In the genomic region with DNA sequence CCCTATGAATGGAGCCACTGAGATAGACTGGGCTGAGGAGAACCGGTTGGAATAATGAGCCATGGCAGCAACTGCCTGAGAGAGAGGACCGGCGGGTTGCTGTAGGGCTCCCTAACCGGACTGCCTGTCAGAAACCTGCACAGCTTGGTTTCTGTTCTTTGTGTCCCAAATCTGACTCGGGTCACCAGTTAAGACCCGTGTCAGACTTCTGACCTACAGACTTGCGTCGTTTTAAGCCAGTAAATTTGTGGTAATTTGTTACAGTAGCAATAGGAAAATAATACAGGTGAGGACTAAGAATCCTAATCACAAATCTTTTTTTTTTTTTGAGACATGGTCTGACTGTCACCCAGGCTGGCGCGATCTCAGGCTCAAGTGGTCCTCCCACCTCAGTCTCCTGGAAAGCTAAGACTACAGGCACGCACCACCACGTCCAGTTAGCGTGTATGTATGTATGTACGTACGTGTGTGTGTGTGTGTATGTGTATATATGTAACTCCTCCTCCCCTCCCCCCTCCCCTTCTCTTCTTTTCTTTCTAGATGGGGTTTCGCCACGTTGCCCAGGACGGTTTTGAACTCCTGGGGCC, we compare ENCODE assay signal across 8 cellular contexts. TPM values are rescaled to one million over a fixed set of nuclear protein-coding genes. Genes with fewer than 3 reads are reported as not detected.
DNase-seq lines count a peak whose midpoint lies in the region; ATAC-seq, FAIRE-seq and TF ChIP-seq lines count a peak whose summit lies in the region.

No MANE protein-coding gene starts in this region.

- CTCF ChIA-PET in A549 (lab: Yijun Ruan, JAX) (interaction anchor here (0.7 to 4.3 kb wide), 3 partner anchors 9 to 562 kb away, joined by 3 to 28 read pairs (median 8); no protein-coding TSS in a partner anchor), HEK293 (lab: Yijun Ruan, JAX) (interaction anchor here (0.6 to 1.2 kb wide), 5 partner anchors 8 to 686 kb away, joined by 3 to 13 read pairs (median 5); a partner anchor contains a TSS)

- TF ChIP-seq RAD21 in A549 (conservative IDR thresholded peaks at IDR 0.05 in 1 of 2, IDR thresholded peaks at IDR 0.05 in 1 of 2), result no peak

- intact Hi-C loops in ascending aorta (cut with DNase I) (loop anchor here (1.0 to 10.0 kb wide), 4 partner anchors 8 to 540 kb away; a partner anchor contains a TSS), lower lobe of right lung (cut with DNase I) (no loop called here), aorta (cut with DNase I) (no loop called here)

- H3K27ac ChIP-seq in A549 (peak overlapping the region; percentile 82 to 91), HEK293 (ENCODE audit: extremely low read depth, low read depth, low read length) (0 out of 2 replicates have a peak overlapping the region, but pooled peaks have one; percentile 64), ascending aorta (peak overlapping the region; percentile 89 to 95), lower lobe of right lung (peak overlapping the region; percentile 88), aorta (ENCODE audit: low read depth in 1 of 2, low read length in 2 of 2) (peak overlapping the region in 1 of 2 donors; percentile 90)

- H3K9me3 ChIP-seq in A549, result no peaks in the 10 kb centered on the region
- H3K9me3 ChIP-seq in HEK293 (ENCODE audit: control insufficient read depth, insufficient read depth, low read depth, low read length), result no peaks in the 10 kb centered on the region
- no peaks in the 10 kb centered on the region for H3K9me3 ChIP-seq in ascending aorta
- no peaks in the 10 kb centered on the region for H3K9me3 ChIP-seq in lower lobe of right lung
- no peaks in the 10 kb centered on the region for H3K9me3 ChIP-seq in aorta (ENCODE audit: control insufficient read depth, low read length)

- H3K4me2 ChIP-seq in A549, result peak overlapping the region; percentile 95

- no peak for FAIRE-seq in A549 (lab: Jason Lieb, UNC)

- TF ChIP-seq CTCF in A549 (IDR thresholded peaks at IDR 0.05) (no peak), HEK293 (tag by site-specific recombination; IDR thresholded peaks at IDR 0.05) (no peak), ascending aorta (IDR thresholded peaks at IDR 0.05) (no peak), lower lobe of right lung (IDR thresholded peaks at IDR 0.05) (no peak)

- ATAC-seq in A549 (no peak), lower lobe of right lung (no peak), aorta (ENCODE audit: low FRiP score) (no peak)

- TF ChIP-seq EP300 in A549 (IDR thresholded peaks at IDR 0.05), result no peak

- H3K4me1 ChIP-seq in A549 (peaks cover 15% of the 10 kb centered on the region), HEK293 (ENCODE audit: control insufficient read depth, insufficient read depth, low read length) (no peaks in the 10 kb centered on the region), ascending aorta (peaks cover 8 to 18% of the 10 kb centered on the region in 2 donors), lower lobe of right lung (peaks cover 23% of the 10 kb centered on the region), aorta (ENCODE audit: control insufficient read depth in 1 of 2, insufficient read depth in 2 of 2, low read length in 2 of 2) (no peaks in the 10 kb centered on the region)

- peak overlapping the region; percentile 65 for H3K4me3 ChIP-seq in A549
- H3K4me3 ChIP-seq in HEK293 (ENCODE audit: low read depth, low read length), result peak overlapping the region; percentile 59
- peak overlapping the region; percentile 87 to 97 for H3K4me3 ChIP-seq in ascending aorta
- peak overlapping the region; percentile 94 for H3K4me3 ChIP-seq in lower lobe of right lung
- H3K4me3 ChIP-seq in aorta (ENCODE audit: low read length in 2 of 2), result peak overlapping the region; percentile 30 to 57

- H3K27me3 ChIP-seq in ascending aorta (no peaks in the 10 kb centered on the region), lower lobe of right lung (ENCODE audit: low read depth) (no peaks in the 10 kb centered on the region), aorta (ENCODE audit: control insufficient read depth in 1 of 2, insufficient read depth in 2 of 2, low read length in 1 of 2) (no peaks in the 10 kb centered on the region)

- WGBS in A549 (ENCODE audit: missing lambda C conversion rate), result 20% methylated on average over 15 of the region's 18 CpGs
- WGBS in aorta, 2 donors, result 30 to 33% methylated on average over 18 of the region's 18 CpGs

- POLR2A ChIA-PET in A549 (lab: Yijun Ruan, JAX), result interaction anchor here (0.7 to 2.1 kb wide), 14 partner anchors 8 to 537 kb away, joined by 3 to 37 read pairs (median 4); a partner anchor contains a TSS
- POLR2A ChIA-PET in HEK293 (lab: Yijun Ruan, JAX), result interaction anchor here (0.5 to 2.7 kb wide), 24 partner anchors 8 to 561 kb away, joined by 3 to 34 read pairs (median 5); a partner anchor contains a TSS

- peaks cover 34 to 70% of the 10 kb centered on the region in 2 experiments for H3K36me3 ChIP-seq in HEK293 (ENCODE audit: control insufficient read depth in 2 of 2, insufficient read depth in 1 of 2, low read length in 2 of 2)
- peaks cover 39 to 52% of the 10 kb centered on the region in 2 donors for H3K36me3 ChIP-seq in ascending aorta
- H3K36me3 ChIP-seq in lower lobe of right lung, result peaks cover 54% of the 10 kb centered on the region
- H3K36me3 ChIP-seq in aorta (ENCODE audit: control insufficient read depth in 1 of 2, insufficient read depth in 2 of 2, low read length in 1 of 2), result peaks cover 0 to 10% of the 10 kb centered on the region in 2 donors

- no peak for TF ChIP-seq POLR2A in A549 (IDR thresholded peaks at IDR 0.05; ENCODE audit: low read length)

- DNase-seq in A549 (ENCODE audit: low read depth in 1 of 2, low spot score in 1 of 2) (no peak), ascending aorta (ENCODE audit: low spot score in 2 of 2) (no peak), lower lobe of right lung (no peak), aorta (no peak), AG08396 (ENCODE audit: low spot score) (no peak), NOMO-1 treated with dmso at 0.1 percent for 144 hours (lab: John Stamatoyannopoulos, UW; ENCODE audit: unreplicated experiment) (no peak), glomerular visceral epithelial cell (ENCODE audit: extremely low spot score) (no peak)

TF ChIP-seq in A549, 52 proteins besides CTCF, POLR2A, EP300 and RAD21 (continues in another document):
- TF ChIP-seq NPAS2 (CRISPR knock-in tag; IDR thresholded peaks at IDR 0.05; ENCODE audit: borderline replicate concordance) (no peak), ZC3H11A (IDR thresholded peaks at IDR 0.05) (no peak), HOXB13 (CRISPR knock-in tag; IDR thresholded peaks at IDR 0.05; ENCODE audit: low read depth) (no peak), FOSL2 (IDR thresholded peaks at IDR 0.05) (no peak), FOSL2 (CRISPR knock-in tag; IDR thresholded peaks at IDR 0.05) (no peak), PHF8 (IDR thresholded peaks at IDR 0.05; ENCODE audit: borderline replicate concordance, low read depth) (no peak; the same call in 1 of the 2 replicates)

TF ChIP-seq in HEK293, 187 proteins besides CTCF, POLR2A, EP300 and RAD21 (continues in another document):
- TF ChIP-seq REPIN1 (tag by site-specific recombination; IDR thresholded peaks at IDR 0.05; ENCODE audit: low read depth) (no peak), ZNF2 (tag by site-specific recombination; IDR thresholded peaks at IDR 0.05) (no peak), ZNF837 (tag by site-specific recombination; IDR thresholded peaks at IDR 0.05) (no peak), ZNF600 (tag by site-specific recombination; IDR thresholded peaks at IDR 0.05) (0 out of 2 replicates have a peak, but pooled peaks have one; percentile 8)
- TF ChIP-seq, protein P1, sequence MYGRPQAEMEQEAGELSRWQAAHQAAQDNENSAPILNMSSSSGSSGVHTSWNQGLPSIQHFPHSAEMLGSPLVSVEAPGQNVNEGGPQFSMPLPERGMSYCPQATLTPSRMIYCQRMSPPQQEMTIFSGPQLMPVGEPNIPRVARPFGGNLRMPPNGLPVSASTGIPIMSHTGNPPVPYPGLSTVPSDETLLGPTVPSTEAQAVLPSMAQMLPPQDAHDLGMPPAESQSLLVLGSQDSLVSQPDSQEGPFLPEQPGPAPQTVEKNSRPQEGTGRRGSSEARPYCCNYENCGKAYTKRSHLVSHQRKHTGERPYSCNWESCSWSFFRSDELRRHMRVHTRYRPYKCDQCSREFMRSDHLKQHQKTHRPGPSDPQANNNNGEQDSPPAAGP (tag by site-specific recombination; IDR thresholded peaks at IDR 0.05), result no peak

RNA-seq across cellular contexts. Expression of a gene that starts 0.7 kb away (rescaled TPM):
- polyA plus RNA-seq in A549 (2011; rRNA removed) (96.1 and 108 TPM in 2 replicates), A549 (2017; fragmentation: RNase III; extraction: RNeasy Plus Mini Kit Qiagen cat#74134 plus additional on column Dnase treatment) (93.4 to 100 TPM (median 97.7 TPM) in 3 replicates), aorta (100 to 1,000 TPM in 1 of 2 donors, 10 to 100 TPM in 1; 23.3 to 153 TPM)
- polyA plus RNA-seq in A549 (2012; cell fraction: cytosol; rRNA removed), result 96.9 and 120 TPM in 2 replicates
- 263 and 283 TPM in 2 replicates for polyA plus RNA-seq in A549 (2012; cell fraction: nucleus; rRNA removed)
- polyA minus RNA-seq in A549 (2011; rRNA and poly(A)+ RNA removed), result 150 and 154 TPM in 2 replicates
- total RNA-seq in ascending aorta (51.0 TPM), lower lobe of right lung (45.8 TPM), aorta (10 to 100 TPM; 44.7 to 56.8 TPM)

RNA-seq across cellular contexts. Expression of a gene that starts 7.7 kb away (rescaled TPM):
- polyA plus RNA-seq in A549 (2011; rRNA removed) (68.3 and 79.2 TPM in 2 replicates), A549 (2017; fragmentation: RNase III; extraction: RNeasy Plus Mini Kit Qiagen cat#74134 plus additional on column Dnase treatment) (53.9 to 55.9 TPM (median 55.1 TPM) in 3 replicates), aorta (10 to 100 TPM; 47.2 to 77.0 TPM)
- polyA plus RNA-seq in A549 (2012; cell fraction: cytosol; rRNA removed), result 53.0 and 70.7 TPM in 2 replicates
- 98.9 and 134 TPM in 2 replicates for polyA plus RNA-seq in A549 (2012; cell fraction: nucleus; rRNA removed)
- 58.8 and 75.2 TPM in 2 replicates for polyA minus RNA-seq in A549 (2011; rRNA and poly(A)+ RNA removed)
- total RNA-seq in ascending aorta (69.1 TPM), lower lobe of right lung (71.9 TPM), aorta (10 to 100 TPM; 62.2 to 66.8 TPM)

RNA-seq across cellular contexts. Expression of a gene that starts 32.0 kb away (rescaled TPM):
- polyA plus RNA-seq in A549 (2011; rRNA removed) (32.5 and 37.2 TPM in 2 replicates), A549 (2017; fragmentation: RNase III; extraction: RNeasy Plus Mini Kit Qiagen cat#74134 plus additional on column Dnase treatment) (35.8 to 38.8 TPM (median 37.7 TPM) in 3 replicates), aorta (10 to 100 TPM; 27.0 to 28.4 TPM)
- 37.2 and 43.6 TPM in 2 replicates for polyA plus RNA-seq in A549 (2012; cell fraction: cytosol; rRNA removed)
- 85.1 and 94.7 TPM in 2 replicates for polyA plus RNA-seq in A549 (2012; cell fraction: nucleus; rRNA removed)
- polyA minus RNA-seq in A549 (2011; rRNA and poly(A)+ RNA removed), result 74.2 and 83.3 TPM in 2 replicates
- total RNA-seq in ascending aorta (117 TPM), lower lobe of right lung (132 TPM), aorta (10 to 100 TPM; 84.7 to 95.3 TPM)

RNA-seq across cellular contexts. Expression of a gene that starts 33.2 kb away (rescaled TPM):
- polyA plus RNA-seq in A549 (2011; rRNA removed) (0.06 and 0.12 TPM in 2 replicates), A549 (2017; fragmentation: RNase III; extraction: RNeasy Plus Mini Kit Qiagen cat#74134 plus additional on column Dnase treatment) (0.01 to 0.04 TPM (median 0.03 TPM) in 3 replicates), aorta (1 to 10 TPM in 1 of 2 donors, under 1 TPM in 1; 0.79 to 6.1 TPM)
- polyA plus RNA-seq in A549 (2012; cell fraction: cytosol; rRNA removed), result 0.01 and 0.06 TPM in 2 replicates
- polyA plus RNA-seq in A549 (2012; cell fraction: nucleus; rRNA removed), result 0.17 and 0.18 TPM in 2 replicates
- 0.12 TPM in 1 of 2 replicates, not detected in the other for polyA minus RNA-seq in A549 (2011; rRNA and poly(A)+ RNA removed)
- total RNA-seq in ascending aorta (not detected), lower lobe of right lung (0.21 TPM), aorta (1 to 10 TPM in 1 of 2 donors, under 1 TPM in 1; 0.39 to 1.1 TPM)

Comparison
In these comparisons a context has a peak if more than half of its experiments do, and no peak if none do; other contexts are left out.
1. H3K4me3 ChIP-seq: peak in every context shown above with its lines; median percentile 94 in lower lobe of right lung; 92 in ascending aorta; 65 in A549; 59 in HEK293; 44 in aorta.